15 cellular contexts compared by ENCODE assay signal in genomic region chr12:8399496-8400031, GRCh38. TPM values are rescaled to one million over a fixed set of nuclear protein-coding genes. Genes with fewer than 3 reads are reported as not detected.
"Had no signal": no experiment of that assay in that cellular context is flagged by ENCODE, and none has a peak within 500 bp of the region (broad histone marks: within the 10 kb centered on the region; RNA-seq: fewer than 3 reads in every experiment).

No MANE protein-coding gene starts in this region.

RNA-seq across cellular contexts. Expression of gene CLEC6A, which starts 56.2 kb away (rescaled TPM):
- total RNA-seq: activated CD4-positive, alpha-beta T cell treated with anti-CD3 and anti-CD28 coated beads for 36 hours; activated naive CD4-positive, alpha-beta T cell treated with anti-CD3 and anti-CD28 coated beads, Interleukin-2, amount 50 U/mL, for 72 hours; activated T-cell treated with anti-CD3 and anti-CD28 coated beads, Interleukin-2, amount 50 U/mL, for 72 hours; breast epithelium; esophagus mucosa; glomerular endothelial cell; kidney epithelial cell; left lobe of liver; natural killer cell treated with Interleukin-12 subunit alpha and Interleukin-12 subunit beta and Interleukin-15 and Interleukin-18, amount 100 ng/mL, for 72 hours; osteocyte; posterior vena cava; testis; transverse colon; urinary bladder had no signal
- polyA plus RNA-seq: heart right ventricle, urinary bladder had no signal
